ENCODE assay signal across 25 cellular contexts in the genomic region with DNA sequence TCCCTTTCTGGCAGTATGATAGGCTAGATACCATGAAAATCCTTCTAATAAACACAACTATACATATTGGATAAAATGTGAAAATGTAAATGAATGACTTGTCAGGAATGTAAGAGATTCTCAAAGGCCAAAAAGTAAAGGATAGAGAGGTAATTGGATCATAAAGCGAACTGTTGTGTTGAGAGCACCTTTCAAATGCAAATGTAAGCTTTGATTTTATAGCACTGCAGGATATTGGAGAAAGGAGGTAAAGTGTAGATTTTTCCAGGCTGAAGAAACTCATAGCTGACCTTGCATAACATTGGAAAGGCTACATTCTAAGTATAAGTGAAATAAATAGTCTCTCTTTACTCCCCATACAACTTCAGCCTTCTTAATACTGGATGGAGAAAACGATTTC.
"Had no signal": no experiment of that assay in that cellular context is flagged by ENCODE, and none has a peak within 500 bp of the region (broad histone marks: within the 10 kb centered on the region; RNA-seq: fewer than 3 reads in every experiment).

No MANE protein-coding gene starts in this region.

- ATAC-seq: effector memory CD8-positive, alpha-beta T cell; esophagus mucosa; foreskin keratinocyte; gastrocnemius medialis; gastroesophageal sphincter; heart left ventricle; heart right ventricle had no signal

- DNase-seq: colonic mucosa; cortex of kidney; dermis blood vessel endothelial cell; dorsolateral prefrontal cortex; effector CD4-positive, alpha-beta T cell; effector CD8-positive, alpha-beta T cell; effector memory CD4-positive, alpha-beta T cell; effector memory CD8-positive, alpha-beta T cell; endodermal cell; erythroblast; esophagus squamous epithelium; foreskin fibroblast; foreskin keratinocyte; foreskin melanocyte; gastrocnemius medialis; glutamatergic neuron; head of caudate nucleus; heart left ventricle; heart right ventricle had no signal

- H3K4me1 Mint-ChIP-seq: endodermal cell had no signal

- H3K27ac Mint-ChIP-seq: dendritic cell treated with granulocyte-macrophage colony-stimulating factor and Interleukin-4, amounts not matched to agents 40 ng/mL and 50 ng/mL, for 4 days; effector memory CD8-positive, alpha-beta T cell; endodermal cell had no signal

- H3K4me3 Mint-ChIP-seq: dendritic cell treated with granulocyte-macrophage colony-stimulating factor and Interleukin-4, amounts not matched to agents 40 ng/mL and 50 ng/mL, for 4 days; effector memory CD8-positive, alpha-beta T cell; endodermal cell had no signal

- H3K27ac ChIP-seq: colonic mucosa, coronary artery, dorsolateral prefrontal cortex, epithelial cell of prostate, esophagus muscularis mucosa, esophagus squamous epithelium, foreskin keratinocyte, gastrocnemius medialis, gastroesophageal sphincter, heart left ventricle, heart right ventricle had no signal

- H3K9me3 Mint-ChIP-seq: effector memory CD8-positive, alpha-beta T cell had no signal
